Comparison of ENCODE assay signal across 1 cellular context in genomic region chr6:43724354-43724753, GRCh38.
TF ChIP-seq lines count a peak whose summit lies in the region.

No MANE protein-coding gene starts in this region.

TF ChIP-seq in HCT116, 20 proteins besides CTCF, POLR2A, EP300 and RAD21:
- TF ChIP-seq ZNF274 (IDR thresholded peaks at IDR 0.05; ENCODE audit: low read depth, low read length) (no peak), TCF7L2 (IDR thresholded peaks at IDR 0.05; ENCODE audit: borderline replicate concordance, extremely low read depth, insufficient read depth, insufficient read length) (no peak)
